Comparison of ENCODE assay signal across 17 cellular contexts in genomic region chr11:538431-539051, GRCh38. TPM values are rescaled to one million over a fixed set of nuclear protein-coding genes. Genes with fewer than 3 reads are reported as not detected.
DNase-seq lines count a peak whose midpoint lies in the region; ATAC-seq, FAIRE-seq and TF ChIP-seq lines count a peak whose summit lies in the region.
"Had no signal": no experiment of that assay in that cellular context is flagged by ENCODE, and none has a peak within 500 bp of the region (broad histone marks: within the 10 kb centered on the region; RNA-seq: fewer than 3 reads in every experiment).

No MANE protein-coding gene starts in this region.

- no peak for TF ChIP-seq RAD21 in GM12878 (IDR thresholded peaks at IDR 0.05; ENCODE audit: insufficient read depth, low read depth, low read length)

- H3K9me3 ChIP-seq in CD4-positive, alpha-beta T cell (ENCODE audit: control insufficient read depth, low read length): no peaks in the 10 kb centered on the region
- no peaks in the 10 kb centered on the region for H3K9me3 ChIP-seq in GM12878 (replicated peaks; ENCODE audit: control insufficient read depth, insufficient read depth, low read length)
- H3K9me3 ChIP-seq: thoracic aorta had no signal

- H3K4me1 Mint-ChIP-seq in CD4-positive, alpha-beta T cell (ENCODE audit: low read depth): peaks cover 16% of the 10 kb centered on the region
- H3K4me1 Mint-ChIP-seq in GM23338 (peaks cover 3% of the 10 kb centered on the region; the same call in 2 of the 3 replicates), nephron (peaks cover 4% of the 10 kb centered on the region)

- H3K9me3 Mint-ChIP-seq in CD4-positive, alpha-beta T cell: no peaks in the 10 kb centered on the region
- H3K9me3 Mint-ChIP-seq in GM23338 (peaks cover 2% of the 10 kb centered on the region; the same call in 2 of the 3 replicates), nephron (no peaks in the 10 kb centered on the region)
- H3K9me3 Mint-ChIP-seq: activated naive CD8-positive, alpha-beta T cell treated with anti-CD3 and anti-CD28 coated beads, Interleukin-2, amount 10 ng/mL, durations not matched to agents 7 days and 5 days had no signal

- H3F3A ChIP-seq in GM23338 (replicated peaks; ENCODE audit: low read depth): peaks cover 11% of the 10 kb centered on the region

- H3K36me3 Mint-ChIP-seq in CD4-positive, alpha-beta T cell (ENCODE audit: low read depth): peaks cover 4% of the 10 kb centered on the region
- H3K36me3 Mint-ChIP-seq in GM23338 (ENCODE audit: low read depth): peaks cover 5% of the 10 kb centered on the region
- H3K36me3 Mint-ChIP-seq in nephron (ENCODE audit: low read depth): no peaks in the 10 kb centered on the region
- H3K36me3 Mint-ChIP-seq: activated naive CD8-positive, alpha-beta T cell treated with anti-CD3 and anti-CD28 coated beads, Interleukin-2, amount 10 ng/mL, durations not matched to agents 7 days and 5 days had no signal

- CTCF ChIA-PET in CD4-positive, alpha-beta T cell (lab: Charles Lee): no interaction called here
- CTCF ChIA-PET in GM12878 (lab: Yijun Ruan, JAX): interaction anchor here (0.7 to 1.2 kb wide), 2 partner anchors 16 to 280 kb away, joined by 3 read pairs; no protein-coding TSS in a partner anchor

- peak overlapping the region; percentile 15 for H3K4me3 Mint-ChIP-seq in CD4-positive, alpha-beta T cell
- H3K4me3 Mint-ChIP-seq in GM23338 (peak overlapping the region; percentile 12; the same call in 1 of the 3 replicates), nephron (peak overlapping the region; percentile 29 to 52 (median 48))

- DNase-seq in CD4-positive, alpha-beta T cell: no peak
- DNase-seq in GM23338 (ENCODE audit: low spot score) (no peak), GM12878 (ENCODE audit: low read depth, low spot score) (no peak), HTR-8/SVneo (ENCODE audit: insufficient read length, low spot score) (no peak)
- DNase-seq: central memory CD4-positive, alpha-beta T cell; GDM1; kidney glomerular epithelial cell; NCI-H1092; retina; stimulated activated CD4-positive, alpha-beta T cell treated with anti-CD3 and anti-CD28 coated beads, Interleukin-1b, Interleukin-23, amount 100 ng/mL, for 48 hours had no signal

- 92% methylated on average over 20 of the region's 20 CpGs for WGBS in GM12878 (ENCODE audit: insufficient coverage, insufficient replicate concordance, low lambda C conversion rate, missing lambda C conversion rate)

- H3K27me3 ChIP-seq in CD4-positive, alpha-beta T cell (ENCODE audit: control insufficient read depth, insufficient read depth, low read length): no peaks in the 10 kb centered on the region
- H3K27me3 ChIP-seq in GM23338 (ENCODE audit: insufficient read depth) (peaks cover 17% of the 10 kb centered on the region; the same call in 1 of the 2 replicates), GM12878 (replicated peaks in 1 of 2; ENCODE audit: control insufficient read depth in 2 of 2, insufficient read depth in 2 of 2, low read length in 1 of 2) (no peaks in the 10 kb centered on the region)

- H3K4me1 ChIP-seq in GM23338 (ENCODE audit: insufficient read depth) (no peaks in the 10 kb centered on the region; the same call in 1 of the 2 replicates), GM12878 (ENCODE audit: control insufficient read depth, insufficient read depth, low read length) (peaks cover 28% of the 10 kb centered on the region)

- no TSS peak for BruUV-seq in GM12878 (replicated peaks; lab: Mats Ljungman, UMichigan)

- no peaks in the 10 kb centered on the region for H3K27me3 Mint-ChIP-seq in CD4-positive, alpha-beta T cell
- H3K27me3 Mint-ChIP-seq in GM23338 (ENCODE audit: insufficient read depth, low read depth, poor library complexity) (peaks cover 23% of the 10 kb centered on the region), nephron (ENCODE audit: low read depth) (peaks cover 23% of the 10 kb centered on the region)
- H3K27me3 Mint-ChIP-seq: activated naive CD8-positive, alpha-beta T cell treated with anti-CD3 and anti-CD28 coated beads, Interleukin-2, amount 10 ng/mL, durations not matched to agents 7 days and 5 days had no signal

- H3K9me2 ChIP-seq in GM23338 (ENCODE audit: insufficient read depth): no peaks in the 10 kb centered on the region

- POLR2A ChIA-PET in CD4-positive, alpha-beta T cell (lab: Charles Lee): no interaction called here
- POLR2A ChIA-PET in GM12878 (lab: Charles Lee): interaction anchor here (0.6 to 1.1 kb wide), 3 partner anchors 25 to 221 kb away, joined by 3 read pairs; partner anchors contain the start of gene TMEM80

- in situ Hi-C loops in GM12878 (cut with MboI): no loop called here

- ATAC-seq in CD4-positive, alpha-beta T cell (ENCODE audit: poor library complexity): no peak
- ATAC-seq in GM23338 (no peak), GM12878 (no peak), GM18502 (IDR thresholded peaks at IDR 0.05; ENCODE audit: poor library complexity, unreplicated experiment) (no peak), HG02884 (IDR thresholded peaks at IDR 0.05; ENCODE audit: unreplicated experiment) (no peak)

- peak overlapping the region; percentile 53 for H3K27ac Mint-ChIP-seq in CD4-positive, alpha-beta T cell
- H3K27ac Mint-ChIP-seq in GM23338 (no peak overlapping the region), nephron (no peak overlapping the region)

- 0 out of 2 replicates have a peak, but pooled peaks cover 2% of the 10 kb centered on the region for H4K20me1 ChIP-seq in GM23338 (replicated peaks; ENCODE audit: insufficient read depth)
- H4K20me1 ChIP-seq in GM12878 (ENCODE audit: control insufficient read depth, insufficient read depth): peaks cover 4% of the 10 kb centered on the region; the same call in 1 of the 2 replicates

- H3K9ac ChIP-seq in GM12878 (ENCODE audit: control insufficient read depth, insufficient read depth, low read length): no peak overlapping the region

- H3K4me3 ChIP-seq in GM23338 (no peak overlapping the region), GM12878 (peak overlapping the region; percentile 75; the same call in 1 of the 2 replicates)

- H3K79me2 ChIP-seq in GM23338 (replicated peaks; ENCODE audit: insufficient read depth): no peaks in the 10 kb centered on the region; the same call in 1 of the 2 replicates
- H3K79me2 ChIP-seq in GM12878 (ENCODE audit: control insufficient read depth, insufficient read depth, low read length): peaks cover 14% of the 10 kb centered on the region

- FAIRE-seq in GM12878 (lab: Jason Lieb, UNC) (no peak), HTR-8/SVneo (lab: Jason Lieb, UNC) (no peak)
- FAIRE-seq: endothelial cell of umbilical vein, GM18507 had no signal

- no peak overlapping the region for H3K4me2 ChIP-seq in GM23338
- peak overlapping the region; percentile 100 for H3K4me2 ChIP-seq in GM12878 (ENCODE audit: control insufficient read depth, insufficient read depth)

- TF ChIP-seq POLR2A in GM12878 (IDR thresholded peaks at IDR 0.05; ENCODE audit: low read depth, low read length): no peak

- TF ChIP-seq CTCF in CD4-positive, alpha-beta T cell (IDR thresholded peaks at IDR 0.05): no peak
- no peak for TF ChIP-seq CTCF in GM23338 (conservative IDR thresholded peaks at IDR 0.05; ENCODE audit: low read depth in 2 of 2)
- no peak for TF ChIP-seq CTCF in GM12878 (IDR thresholded peaks at IDR 0.05 in 2 of 3, conservative IDR thresholded peaks at IDR 0.05 in 1 of 3; ENCODE audit: control insufficient read depth in 2 of 3, extremely low read depth in 1 of 3, insufficient read depth in 1 of 3, low read depth in 3 of 3, low read length in 3 of 3)
- no peak for TF ChIP-seq CTCF in nephron (IDR thresholded peaks at IDR 0.05; ENCODE audit: unreplicated experiment in 3 of 3)

- RAD21 ChIA-PET in GM12878 (lab: Charles Lee; ENCODE audit: unreplicated experiment): no interaction called here

- intact Hi-C loops in CD4-positive, alpha-beta T cell (cut with DNase I, micrococcal nuclease): loop anchor here in 1 of 2 experiments (2.0 to 5.0 kb wide), 2 partner anchors 18 to 259 kb away; partner anchors contain the start of gene SLC25A22
- intact Hi-C loops in GM12878 (cut with micrococcal nuclease; ENCODE audit: unreplicated experiment): no loop called here

- H2AFZ ChIP-seq in GM23338 (no peak overlapping the region), GM12878 (ENCODE audit: control insufficient read depth, low read depth, low read length) (no peak overlapping the region)

- SMC1A ChIA-PET in GM12878 (lab: Charles Lee; ENCODE audit: uncharacterized antibody, unreplicated experiment): no interaction called here

- no peak overlapping the region for H3K27ac ChIP-seq in CD4-positive, alpha-beta T cell (ENCODE audit: low read depth, low read length)
- H3K27ac ChIP-seq in GM23338 (ENCODE audit: low read depth) (no peak overlapping the region), GM12878 (ENCODE audit: control insufficient read depth, insufficient read depth) (no peak overlapping the region)
- H3K27ac ChIP-seq: thoracic aorta had no signal

- no peaks in the 10 kb centered on the region for H3K36me3 ChIP-seq in GM23338 (ENCODE audit: insufficient read depth)
- H3K36me3 ChIP-seq in GM12878 (ENCODE audit: control insufficient read depth in 2 of 2, insufficient read depth in 2 of 2, low read length in 1 of 2): peaks cover 0 to under 1% of the 10 kb centered on the region in 2 experiments; a peak in 1 of 4 replicates
- H3K36me3 ChIP-seq: thoracic aorta had no signal

- no peak for TF ChIP-seq EP300 in GM12878 (IDR thresholded peaks at IDR 0.05; ENCODE audit: borderline replicate concordance in 1 of 2, control insufficient read depth in 1 of 2, low read depth in 2 of 2, low read length in 2 of 2)

RNA-seq across cellular contexts. Expression of gene LRRC56, which starts 1.2 kb away (rescaled TPM):
- total RNA-seq in CD4-positive, alpha-beta T cell: 1 to 10 TPM; 2.4 TPM
- 0.54 and 0.87 TPM in 2 replicates for total RNA-seq in GM23338 (2014; rRNA removed; shearing (Covaris generic))
- polyA plus RNA-seq in GM23338 (2016; fragmentation: Nextera tagmentation; extraction: Ambion mirVana) (0.52 and 0.73 TPM in 2 replicates), GM12878 (2011; rRNA removed) (0.37 and 0.75 TPM in 2 replicates), GM12878 (2014; fragmentation: Illumina TruSeq; extraction: Trizol) (0.19 TPM in 1 of 2 replicates, not detected in the other), GM12878 (2014; fragmentation: Nextera tagmentation; extraction: Ambion mirVana) (under 1 TPM in 1 of 2 experiments, not detected in 1; 0.02 TPM), GM12878 (2014; rRNA removed) (1.6 and 1.9 TPM in 2 replicates), GM12878 (2016; fragmentation: Nextera tagmentation; extraction: Ambion mirVana) (1 to 10 TPM in 1 of 2 experiments, under 1 TPM in 1; 0.62 to 1.0 TPM)
- total RNA-seq in GM12878 (2013; cell fraction: nucleolus; rRNA removed): 3.4 and 5.1 TPM in 2 replicates
- total RNA-seq in GM12878 (2014; rRNA removed) (0.60 and 0.79 TPM in 2 replicates), GM12878 (2014; rRNA removed; fragmentation: Illumina TruSeq; extraction: Trizol) (0.41 and 0.45 TPM in 2 replicates), GM12878 (2021) (1.7 and 1.9 TPM in 2 replicates)
- 0.20 TPM for polyA plus RNA-seq in GM12878 (2011; ENCODE audit: low read depth)
- polyA plus RNA-seq in GM12878 (2011; cell fraction: cytosol; rRNA removed): 0.78 and 1.6 TPM in 2 replicates
- polyA plus RNA-seq in GM12878 (2011; cell fraction: nucleus; rRNA removed): 8.1 and 9.7 TPM in 2 replicates
- 0.87 and 1.1 TPM in 2 replicates for polyA plus RNA-seq in GM12878 (2012)
- 1.0 and 1.5 TPM in 2 replicates for polyA minus RNA-seq in GM12878 (2011; rRNA and poly(A)+ RNA removed)
- 0.42 TPM in 1 of 2 replicates, not detected in the other for polyA minus RNA-seq in GM12878 (2011; cell fraction: cytosol; rRNA and poly(A)+ RNA removed)
- polyA minus RNA-seq in GM12878 (2011; cell fraction: nucleus; rRNA and poly(A)+ RNA removed): 3.1 and 5.0 TPM in 2 replicates

RNA-seq across cellular contexts. Expression of gene HRAS, which starts 3.2 kb away (rescaled TPM):
- 10 to 100 TPM; 23.7 to 23.9 TPM for total RNA-seq in CD4-positive, alpha-beta T cell
- 28.7 and 37.9 TPM in 2 replicates for total RNA-seq in GM23338 (2014; rRNA removed; shearing (Covaris generic))
- 46.3 and 48.7 TPM in 2 replicates for polyA plus RNA-seq in GM23338 (2016; fragmentation: Nextera tagmentation; extraction: Ambion mirVana)
- 13.9 and 16.2 TPM in 2 replicates for total RNA-seq in GM12878 (2013; cell fraction: nucleolus; rRNA removed)
- 43.5 and 47.6 TPM in 2 replicates for total RNA-seq in GM12878 (2014; rRNA removed)
- 25.3 and 31.6 TPM in 2 replicates for total RNA-seq in GM12878 (2014; rRNA removed; fragmentation: Illumina TruSeq; extraction: Trizol)
- total RNA-seq in GM12878 (2021): 58.0 and 70.7 TPM in 2 replicates
- 16.1 TPM for polyA plus RNA-seq in GM12878 (2011; ENCODE audit: low read depth)
- 14.3 and 31.9 TPM in 2 replicates for polyA plus RNA-seq in GM12878 (2011; rRNA removed)
- polyA plus RNA-seq in GM12878 (2011; cell fraction: cytosol; rRNA removed): 51.6 and 73.9 TPM in 2 replicates
- 131 and 165 TPM in 2 replicates for polyA plus RNA-seq in GM12878 (2011; cell fraction: nucleus; rRNA removed)
- polyA plus RNA-seq in GM12878 (2012): 29.2 and 44.5 TPM in 2 replicates
- polyA plus RNA-seq in GM12878 (2014; fragmentation: Illumina TruSeq; extraction: Trizol): 2.2 and 18.1 TPM in 2 replicates
- 10 to 100 TPM in 1 of 2 experiments, 1 to 10 TPM in 1; 2.8 to 12.7 TPM for polyA plus RNA-seq in GM12878 (2014; fragmentation: Nextera tagmentation; extraction: Ambion mirVana)
- polyA plus RNA-seq in GM12878 (2014; rRNA removed): 52.7 and 56.9 TPM in 2 replicates
- 10 to 100 TPM; 23.4 to 72.4 TPM for polyA plus RNA-seq in GM12878 (2016; fragmentation: Nextera tagmentation; extraction: Ambion mirVana)
- 42.4 and 52.1 TPM in 2 replicates for polyA minus RNA-seq in GM12878 (2011; rRNA and poly(A)+ RNA removed)
- polyA minus RNA-seq in GM12878 (2011; cell fraction: cytosol; rRNA and poly(A)+ RNA removed): 11.9 and 22.7 TPM in 2 replicates
- 17.2 and 27.8 TPM in 2 replicates for polyA minus RNA-seq in GM12878 (2011; cell fraction: nucleus; rRNA and poly(A)+ RNA removed)

RNA-seq across cellular contexts. Expression of gene LMNTD2, which starts 22.0 kb away (rescaled TPM):
- 10 to 100 TPM in 1 of 2 experiments, 1 to 10 TPM in 1; 8.2 to 10.3 TPM for total RNA-seq in CD4-positive, alpha-beta T cell
- 1.3 and 1.8 TPM in 2 replicates for total RNA-seq in GM23338 (2014; rRNA removed; shearing (Covaris generic))
- 1.9 and 2.1 TPM in 2 replicates for polyA plus RNA-seq in GM23338 (2016; fragmentation: Nextera tagmentation; extraction: Ambion mirVana)
- total RNA-seq in GM12878 (2013; cell fraction: nucleolus; rRNA removed): 1.7 and 4.5 TPM in 2 replicates
- 2.1 and 3.8 TPM in 2 replicates for total RNA-seq in GM12878 (2014; rRNA removed)
- total RNA-seq in GM12878 (2014; rRNA removed; fragmentation: Illumina TruSeq; extraction: Trizol): 0.45 and 0.83 TPM in 2 replicates
- 2.8 and 3.3 TPM in 2 replicates for total RNA-seq in GM12878 (2021)
- 0.76 TPM for polyA plus RNA-seq in GM12878 (2011; ENCODE audit: low read depth)
- polyA plus RNA-seq in GM12878 (2011; rRNA removed): 0.99 and 1.2 TPM in 2 replicates
- 1.1 and 2.5 TPM in 2 replicates for polyA plus RNA-seq in GM12878 (2011; cell fraction: cytosol; rRNA removed)
- polyA plus RNA-seq in GM12878 (2011; cell fraction: nucleus; rRNA removed): 33.2 and 35.5 TPM in 2 replicates
- polyA plus RNA-seq in GM12878 (2012): 6.5 and 7.0 TPM in 2 replicates
- polyA plus RNA-seq in GM12878 (2014; fragmentation: Illumina TruSeq; extraction: Trizol): 0.22 TPM in 1 of 2 replicates, not detected in the other
- not detected for polyA plus RNA-seq in GM12878 (2014; fragmentation: Nextera tagmentation; extraction: Ambion mirVana)
- polyA plus RNA-seq in GM12878 (2014; rRNA removed): 3.5 and 4.1 TPM in 2 replicates
- 1 to 10 TPM in 1 of 2 experiments, under 1 TPM in 1; 0.88 to 1.4 TPM for polyA plus RNA-seq in GM12878 (2016; fragmentation: Nextera tagmentation; extraction: Ambion mirVana)
- 1.5 TPM in 1 of 2 replicates, not detected in the other for polyA minus RNA-seq in GM12878 (2011; rRNA and poly(A)+ RNA removed)
- polyA minus RNA-seq in GM12878 (2011; cell fraction: cytosol; rRNA and poly(A)+ RNA removed): 1.1 and 1.3 TPM in 2 replicates
- polyA minus RNA-seq in GM12878 (2011; cell fraction: nucleus; rRNA and poly(A)+ RNA removed): 3.1 and 3.8 TPM in 2 replicates

RNA-seq across cellular contexts. Expression of gene RASSF7, which starts 22.2 kb away (rescaled TPM):
- 10 to 100 TPM; 14.1 to 15.7 TPM for total RNA-seq in CD4-positive, alpha-beta T cell
- 59.1 and 64.8 TPM in 2 replicates for total RNA-seq in GM23338 (2014; rRNA removed; shearing (Covaris generic))
- polyA plus RNA-seq in GM23338 (2016; fragmentation: Nextera tagmentation; extraction: Ambion mirVana) (37.6 and 39.6 TPM in 2 replicates), GM12878 (2011; rRNA removed) (3.4 and 9.6 TPM in 2 replicates), GM12878 (2014; fragmentation: Illumina TruSeq; extraction: Trizol) (0.16 and 1.1 TPM in 2 replicates), GM12878 (2014; fragmentation: Nextera tagmentation; extraction: Ambion mirVana) (1 to 10 TPM in 1 of 2 experiments, under 1 TPM in 1; 0.39 to 1.0 TPM), GM12878 (2014; rRNA removed) (21.0 and 26.4 TPM in 2 replicates), GM12878 (2016; fragmentation: Nextera tagmentation; extraction: Ambion mirVana) (10 to 100 TPM; 22.2 to 29.7 TPM)
- 12.2 and 18.6 TPM in 2 replicates for total RNA-seq in GM12878 (2013; cell fraction: nucleolus; rRNA removed)
- total RNA-seq in GM12878 (2014; rRNA removed) (17.8 and 19.0 TPM in 2 replicates), GM12878 (2014; rRNA removed; fragmentation: Illumina TruSeq; extraction: Trizol) (2.8 and 3.0 TPM in 2 replicates), GM12878 (2021) (15.1 and 16.8 TPM in 2 replicates)
- polyA plus RNA-seq in GM12878 (2011; ENCODE audit: low read depth): 2.7 TPM
- 17.5 and 28.1 TPM in 2 replicates for polyA plus RNA-seq in GM12878 (2011; cell fraction: cytosol; rRNA removed)
- polyA plus RNA-seq in GM12878 (2011; cell fraction: nucleus; rRNA removed): 69.5 and 70.3 TPM in 2 replicates
- 12.6 and 15.4 TPM in 2 replicates for polyA plus RNA-seq in GM12878 (2012)
- polyA minus RNA-seq in GM12878 (2011; rRNA and poly(A)+ RNA removed): 2.3 and 7.4 TPM in 2 replicates
- 3.2 and 8.7 TPM in 2 replicates for polyA minus RNA-seq in GM12878 (2011; cell fraction: cytosol; rRNA and poly(A)+ RNA removed)
- polyA minus RNA-seq in GM12878 (2011; cell fraction: nucleus; rRNA and poly(A)+ RNA removed): 8.1 and 14.3 TPM in 2 replicates

RNA-seq across cellular contexts. Expression of gene RNH1, which starts 31.5 kb away (rescaled TPM):
- 100 to 1,000 TPM; 131 to 132 TPM for total RNA-seq in CD4-positive, alpha-beta T cell
- total RNA-seq in GM23338 (2014; rRNA removed; shearing (Covaris generic)): 50.4 and 56.3 TPM in 2 replicates
- polyA plus RNA-seq in GM23338 (2016; fragmentation: Nextera tagmentation; extraction: Ambion mirVana): 32.3 and 33.3 TPM in 2 replicates
- total RNA-seq in GM12878 (2013; cell fraction: nucleolus; rRNA removed): 76.9 and 99.0 TPM in 2 replicates
- 119 and 139 TPM in 2 replicates for total RNA-seq in GM12878 (2014; rRNA removed)
- 32.2 and 36.7 TPM in 2 replicates for total RNA-seq in GM12878 (2014; rRNA removed; fragmentation: Illumina TruSeq; extraction: Trizol)
- 125 and 133 TPM in 2 replicates for total RNA-seq in GM12878 (2021)
- 31.4 TPM for polyA plus RNA-seq in GM12878 (2011; ENCODE audit: low read depth)
- polyA plus RNA-seq in GM12878 (2011; rRNA removed): 17.8 and 40.4 TPM in 2 replicates
- polyA plus RNA-seq in GM12878 (2011; cell fraction: cytosol; rRNA removed): 65.3 and 99.8 TPM in 2 replicates
- polyA plus RNA-seq in GM12878 (2011; cell fraction: nucleus; rRNA removed): 213 and 241 TPM in 2 replicates
- 83.3 and 98.1 TPM in 2 replicates for polyA plus RNA-seq in GM12878 (2012)
- polyA plus RNA-seq in GM12878 (2014; fragmentation: Illumina TruSeq; extraction: Trizol): 7.2 and 25.0 TPM in 2 replicates
- polyA plus RNA-seq in GM12878 (2014; fragmentation: Nextera tagmentation; extraction: Ambion mirVana): 1 to 10 TPM; 2.3 to 7.2 TPM
- 104 and 132 TPM in 2 replicates for polyA plus RNA-seq in GM12878 (2014; rRNA removed)
- 100 to 1,000 TPM; 156 to 162 TPM for polyA plus RNA-seq in GM12878 (2016; fragmentation: Nextera tagmentation; extraction: Ambion mirVana)
- polyA minus RNA-seq in GM12878 (2011; rRNA and poly(A)+ RNA removed): 39.6 and 63.8 TPM in 2 replicates
- polyA minus RNA-seq in GM12878 (2011; cell fraction: cytosol; rRNA and poly(A)+ RNA removed): 29.9 and 33.5 TPM in 2 replicates
- 44.1 and 64.1 TPM in 2 replicates for polyA minus RNA-seq in GM12878 (2011; cell fraction: nucleus; rRNA and poly(A)+ RNA removed)
